ENCODE assay signal across 8 cellular contexts in the genomic region with DNA sequence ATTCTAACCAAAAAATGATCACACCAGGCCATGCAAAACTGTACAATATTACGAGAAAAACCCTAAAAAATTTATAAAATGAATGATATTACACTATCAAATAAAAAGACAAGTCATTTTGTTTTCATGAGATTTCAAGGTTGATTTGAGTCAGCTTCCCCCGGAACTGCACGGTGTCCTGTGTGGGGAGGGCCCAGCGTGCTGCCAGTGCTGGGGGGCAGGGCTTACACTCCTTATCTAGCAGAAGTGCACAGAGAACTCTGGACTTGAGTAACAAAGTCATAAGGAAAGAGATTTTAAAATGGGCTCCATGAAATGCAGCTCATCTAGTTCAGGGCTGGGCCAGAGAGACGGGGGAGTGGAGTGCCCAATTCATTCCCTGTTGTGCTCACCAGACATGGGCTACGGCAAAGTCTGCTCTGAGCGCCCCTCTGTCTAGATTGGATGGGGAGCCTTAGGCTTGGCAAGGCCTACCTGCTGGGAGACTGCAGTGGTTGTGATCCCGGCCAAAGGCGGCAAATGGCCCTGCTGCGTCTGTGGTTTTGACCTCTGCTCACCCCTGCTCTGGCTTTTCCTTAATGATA. TPM values are rescaled to one million over a fixed set of nuclear protein-coding genes. Genes with fewer than 3 reads are reported as not detected.
A peak's percentile ranks its signal among the peaks of the same experiment; 100 is the strongest.
DNase-seq lines count a peak whose midpoint lies in the region; ATAC-seq lines count a peak whose summit lies in the region.

No MANE protein-coding gene starts in this region.

- H3K27me3 Mint-ChIP-seq in activated CD8-positive, alpha-beta T cell treated with anti-CD3 and anti-CD28 coated beads, Interleukin-2, amount 10 ng/mL, durations not matched to agents 7 days and 5 days (ENCODE audit: low read depth), result no peaks in the 10 kb centered on the region

- ATAC-seq in HG03066 (IDR thresholded peaks at IDR 0.05; ENCODE audit: low read depth, unreplicated experiment) (peak; percentile 75), left ventricle myocardium superior (peak; percentile 31)
- ATAC-seq in activated CD8-positive, alpha-beta T cell treated with anti-CD3 and anti-CD28 coated beads, Interleukin-2, amount 10 ng/mL, durations not matched to agents 7 days and 5 days, result peak; percentile 91

- DNase-seq in GDM1 (lab: John Stamatoyannopoulos, UW) (peak; percentile 51), left ventricle myocardium superior (no peak), NCI-H1436 (lab: John Stamatoyannopoulos, UW) (no peak), ecto neural progenitor cell (ENCODE audit: low spot score) (no peak), hypothalamus (lab: John Stamatoyannopoulos, UW) (no peak)
- DNase-seq in activated CD8-positive, alpha-beta T cell treated with anti-CD3 and anti-CD28 coated beads, Interleukin-2, amount 10 ng/mL, durations not matched to agents 7 days and 5 days, result peak; percentile 71
- peak in 2 of 3 donors; percentile 9 to 34 for DNase-seq in stimulated activated CD4-positive, alpha-beta T cell treated with anti-CD3 and anti-CD28 coated beads, TNF-alpha, amount 100 ng/mL, for 1 hour (ENCODE audit: low read depth in 3 of 3, low spot score in 1 of 3)

- H3K4me1 Mint-ChIP-seq in activated CD8-positive, alpha-beta T cell treated with anti-CD3 and anti-CD28 coated beads, Interleukin-2, amount 10 ng/mL, durations not matched to agents 7 days and 5 days (ENCODE audit: low read depth), result peaks cover 16% of the 10 kb centered on the region

- no peaks in the 10 kb centered on the region for H3K36me3 Mint-ChIP-seq in activated CD8-positive, alpha-beta T cell treated with anti-CD3 and anti-CD28 coated beads, Interleukin-2, amount 10 ng/mL, durations not matched to agents 7 days and 5 days (ENCODE audit: low read depth)

- intact Hi-C loops in left ventricle myocardium superior (cut with micrococcal nuclease), result no loop called here

- POLR2A ChIA-PET in activated CD8-positive, alpha-beta T cell treated with anti-CD3 and anti-CD28 coated beads, Interleukin-2, amount 10 ng/mL, durations not matched to agents 7 days and 5 days (lab: Charles Lee), result interaction anchor here (1.7 kb wide), 2 partner anchors 50 to 107 kb away, joined by 3 to 4 read pairs; a partner anchor contains a TSS

- peak overlapping the region; percentile 58 for H3K27ac Mint-ChIP-seq in activated CD8-positive, alpha-beta T cell treated with anti-CD3 and anti-CD28 coated beads, Interleukin-2, amount 10 ng/mL, durations not matched to agents 7 days and 5 days

- H3K4me3 Mint-ChIP-seq in activated CD8-positive, alpha-beta T cell treated with anti-CD3 and anti-CD28 coated beads, Interleukin-2, amount 10 ng/mL, durations not matched to agents 7 days and 5 days, result no peak overlapping the region

- CTCF ChIA-PET in activated CD8-positive, alpha-beta T cell treated with anti-CD3 and anti-CD28 coated beads, Interleukin-2, amount 10 ng/mL, durations not matched to agents 7 days and 5 days (lab: Charles Lee), result no interaction called here

- H3K9me3 Mint-ChIP-seq in activated CD8-positive, alpha-beta T cell treated with anti-CD3 and anti-CD28 coated beads, Interleukin-2, amount 10 ng/mL, durations not matched to agents 7 days and 5 days (ENCODE audit: insufficient read depth), result no peaks in the 10 kb centered on the region

RNA-seq across cellular contexts. Expression of a gene that starts 50.1 kb away (rescaled TPM):
- total RNA-seq in activated CD8-positive, alpha-beta T cell treated with anti-CD3 and anti-CD28 coated beads, Interleukin-2, amount 10 ng/mL, durations not matched to agents 7 days and 5 days, result 10 to 100 TPM; 12.1 to 16.4 TPM
- 438 TPM for total RNA-seq in left ventricle myocardium superior

Comparison
In these comparisons a context has a peak if more than half of its experiments do, and no peak if none do; other contexts are left out.
1. DNase-seq: peak in GDM1 (single experiment), activated CD8-positive, alpha-beta T cell treated with anti-CD3 and anti-CD28 coated beads, Interleukin-2, amount 10 ng/mL, durations not matched to agents 7 days and 5 days (single experiment) and stimulated activated CD4-positive, alpha-beta T cell treated with anti-CD3 and anti-CD28 coated beads, TNF-alpha, amount 100 ng/mL, for 1 hour (2 of 3); none in left ventricle myocardium superior (single experiment), NCI-H1436 (single experiment), ecto neural progenitor cell (single experiment) and hypothalamus (0 of 51).
2. ATAC-seq: peak in every context shown above with its lines; median percentile 91 in activated CD8-positive, alpha-beta T cell treated with anti-CD3 and anti-CD28 coated beads, Interleukin-2, amount 10 ng/mL, durations not matched to agents 7 days and 5 days; 75 in HG03066; 31 in left ventricle myocardium superior.
3. RNA of a gene that starts 50.1 kb away (total RNA-seq): 438 TPM in left ventricle myocardium superior (single experiment); 12.1 to 16.4 TPM in activated CD8-positive, alpha-beta T cell treated with anti-CD3 and anti-CD28 coated beads, Interleukin-2, amount 10 ng/mL, durations not matched to agents 7 days and 5 days; every median in the first group is over 10 times any median in the second.